20 cellular contexts compared by ENCODE assay signal in genomic region chr13:105997436-105998232, GRCh38.
DNase-seq lines count a peak whose midpoint lies in the region; ATAC-seq, FAIRE-seq and TF ChIP-seq lines count a peak whose summit lies in the region.
"Had no signal": no experiment of that assay in that cellular context is flagged by ENCODE, and none has a peak within 500 bp of the region (broad histone marks: within the 10 kb centered on the region; RNA-seq: fewer than 3 reads in every experiment).

No MANE protein-coding gene starts in this region.

- no peaks in the 10 kb centered on the region for H4K20me1 ChIP-seq in HepG2 (ENCODE audit: insufficient read depth, low read length)
- no peaks in the 10 kb centered on the region for H4K20me1 ChIP-seq in Karpas-422 (ENCODE audit: insufficient read depth, low read depth, low read length)

- no peak overlapping the region for H4K91ac ChIP-seq in trophoblast cell (ENCODE audit: low read depth, low read length)

- H3K27me3 ChIP-seq in trophoblast cell (ENCODE audit: insufficient read depth, low read length): no peaks in the 10 kb centered on the region
- H3K27me3 ChIP-seq in HepG2 (ENCODE audit: control insufficient read depth in 1 of 2, insufficient read depth in 2 of 2, low read length in 2 of 2): no peaks in the 10 kb centered on the region
- H3K27me3 ChIP-seq in Karpas-422 (ENCODE audit: low read length): no peaks in the 10 kb centered on the region
- H3K27me3 ChIP-seq: heart left ventricle, uterus had no signal

- H2BK120ac ChIP-seq in trophoblast cell (ENCODE audit: insufficient read depth, low read length, poor library complexity): no peak overlapping the region

- no TSS peak for BruUV-seq in HepG2 (replicated peaks; lab: Mats Ljungman, UMichigan)

- intact Hi-C loops in HepG2 (cut with micrococcal nuclease; ENCODE audit: unreplicated experiment): no loop called here

- H2AK5ac ChIP-seq in trophoblast cell (ENCODE audit: low read length): no peak overlapping the region

- no CpG with 5 or more reads among the region's 23 CpGs for WGBS in trophoblast cell (ENCODE audit: extremely low coverage, insufficient coverage, insufficient read length)
- 56% methylated on average over 17 of the region's 23 CpGs for WGBS in HepG2 (ENCODE audit: low lambda C conversion rate)

- no peak overlapping the region for H3K14ac ChIP-seq in trophoblast cell (ENCODE audit: low read length)

- H3K79me1 ChIP-seq in trophoblast cell (ENCODE audit: low read length): no peaks in the 10 kb centered on the region

- ATAC-seq in GM21717 (IDR thresholded peaks at IDR 0.05; ENCODE audit: unreplicated experiment) (no peak), HepG2 (no peak)
- ATAC-seq: GM12878, HCT116, left ventricle myocardium superior, mucosa of descending colon, T-cell had no signal

- H3K4me1 ChIP-seq in trophoblast cell (ENCODE audit: control insufficient read depth in 1 of 2, insufficient read depth in 2 of 2, low read length in 2 of 2): no peaks in the 10 kb centered on the region
- no peaks in the 10 kb centered on the region for H3K4me1 ChIP-seq in HepG2 (ENCODE audit: insufficient read depth, low read length)
- H3K4me1 ChIP-seq in Karpas-422 (ENCODE audit: low read length): no peaks in the 10 kb centered on the region
- H3K4me1 ChIP-seq: heart left ventricle, uterus had no signal

- no peak overlapping the region for H3K23ac ChIP-seq in trophoblast cell (ENCODE audit: low read length)

- H3K27ac ChIP-seq in trophoblast cell (ENCODE audit: low read depth, low read length) (no peak overlapping the region), HepG2 (ENCODE audit: extremely low read length, insufficient read depth, low read length) (no peak overlapping the region), Karpas-422 (ENCODE audit: low read length) (no peak overlapping the region)
- H3K27ac ChIP-seq: heart left ventricle, uterus had no signal

- no peak overlapping the region for H4K8ac ChIP-seq in trophoblast cell (ENCODE audit: low read depth, low read length)

- POLR2A ChIA-PET in HepG2 (lab: Yijun Ruan, JAX): no interaction called here

- H3K79me2 ChIP-seq in trophoblast cell (ENCODE audit: control insufficient read depth, insufficient read depth, low read length, poor library complexity) (no peaks in the 10 kb centered on the region), HepG2 (ENCODE audit: insufficient read depth, low read length) (no peaks in the 10 kb centered on the region), Karpas-422 (ENCODE audit: low read length) (no peaks in the 10 kb centered on the region)

- no peak overlapping the region for H2BK5ac ChIP-seq in trophoblast cell (ENCODE audit: low read depth, low read length, poor library complexity)

- TF ChIP-seq CTCF in fibroblast of pulmonary artery (IDR thresholded peaks at IDR 0.05; ENCODE audit: low read length, missing control alignments) (no peak), HepG2 (CRISPR knock-in tag; IDR thresholded peaks at IDR 0.05) (no peak)

- TF ChIP-seq EP300 in HepG2 (IDR thresholded peaks at IDR 0.05; ENCODE audit: low read depth in 2 of 2, low read length in 2 of 2): no peak
- no peak for TF ChIP-seq EP300 in HepG2 (CRISPR knock-in tag; IDR thresholded peaks at IDR 0.05; ENCODE audit: borderline replicate concordance)

- H2BK12ac ChIP-seq in trophoblast cell (ENCODE audit: low read length): no peak overlapping the region

- no peaks in the 10 kb centered on the region for H3K9me2 ChIP-seq in Karpas-422 (replicated peaks; ENCODE audit: insufficient read depth, low read length)

- no peak overlapping the region for H3K4me2 ChIP-seq in trophoblast cell (ENCODE audit: low read length)
- no peak overlapping the region for H3K4me2 ChIP-seq in HepG2 (ENCODE audit: low read depth, low read length)
- H3K4me2 ChIP-seq in Karpas-422 (ENCODE audit: low read depth, low read length, poor library complexity, severe bottlenecking): no peak overlapping the region

- no peak overlapping the region for H3K4ac ChIP-seq in trophoblast cell (ENCODE audit: low read depth, low read length)

- H2AFZ ChIP-seq in trophoblast cell (ENCODE audit: insufficient read depth, low read length, poor library complexity) (no peak overlapping the region), HepG2 (ENCODE audit: low read length) (no peak overlapping the region), Karpas-422 (ENCODE audit: low read length) (no peak overlapping the region)

- CTCF ChIA-PET in HepG2 (lab: Yijun Ruan, JAX; ENCODE audit: low intra/inter-chr PET ratio, low total read pairs): no interaction called here

- TF ChIP-seq RAD21 in HepG2 (CRISPR knock-in tag; IDR thresholded peaks at IDR 0.05): no peak

- H3K4me3 ChIP-seq in fibroblast of pulmonary artery (replicated peaks; ENCODE audit: low read depth, low read length) (no peak overlapping the region), trophoblast cell (ENCODE audit: low read depth, low read length) (no peak overlapping the region), HepG2 (replicated peaks in 1 of 3; ENCODE audit: insufficient read depth in 1 of 3, low read depth in 2 of 3, low read length in 3 of 3) (no peak overlapping the region), Karpas-422 (ENCODE audit: low read length) (no peak overlapping the region)
- H3K4me3 ChIP-seq: GM12878, heart left ventricle, mucosa of descending colon, uterus had no signal

- H3K36me3 ChIP-seq in trophoblast cell (ENCODE audit: control insufficient read depth in 1 of 2, insufficient read depth in 2 of 2, low read length in 2 of 2) (no peaks in the 10 kb centered on the region), HepG2 (replicated peaks in 1 of 2; ENCODE audit: control insufficient read depth in 1 of 2, insufficient read depth in 2 of 2, low read length in 2 of 2) (no peaks in the 10 kb centered on the region), Karpas-422 (ENCODE audit: insufficient read depth, low read length) (no peaks in the 10 kb centered on the region)
- H3K36me3 ChIP-seq: heart left ventricle, uterus had no signal

- H3K18ac ChIP-seq in trophoblast cell (ENCODE audit: low read length): no peak overlapping the region

- in situ Hi-C loops in HepG2 (cut with HindIII; ENCODE audit: extremely low pct_ligation_motif_present, low pct_unique_long_range_greater_than_20kb): no loop called here
- in situ Hi-C loops in ACHN (cut with HindIII; ENCODE audit: low pct_ligation_motif_present, low pct_unique_long_range_greater_than_20kb, low sequenced_read_pairs): no loop called here

- H3K9ac ChIP-seq in trophoblast cell (ENCODE audit: low read length): no peak overlapping the region
- H3K9ac ChIP-seq in HepG2 (ENCODE audit: insufficient read depth, low read depth, low read length): no peak overlapping the region
- no peak overlapping the region for H3K9ac ChIP-seq in Karpas-422 (ENCODE audit: low read length)

- H3K9me3 ChIP-seq in trophoblast cell (ENCODE audit: insufficient read depth, low read depth, low read length) (no peaks in the 10 kb centered on the region), HepG2 (ENCODE audit: low read length) (no peaks in the 10 kb centered on the region; the same call in 1 of the 2 replicates), Karpas-422 (ENCODE audit: low read length) (peaks cover 11% of the 10 kb centered on the region)
- H3K9me3 ChIP-seq: mucosa of descending colon, uterus had no signal

- no peak overlapping the region for H4K12ac ChIP-seq in trophoblast cell (ENCODE audit: low read depth, low read length)

- FAIRE-seq in HepG2 (lab: Jason Lieb, UNC): no peak
- FAIRE-seq: GM12878 had no signal

- DNase-seq in AG20443 (ENCODE audit: low spot score) (peak; percentile 47), NCI-H82 (lab: John Stamatoyannopoulos, UW) (peak; percentile 81), fibroblast of pulmonary artery (ENCODE audit: low read depth) (peak; percentile 34), trophoblast cell (peak; percentile 8 to 45), HepG2 (ENCODE audit: low spot score) (no peak), Karpas-422 (no peak), ACHN (no peak)
- DNase-seq: activated CD4-positive, alpha-beta T cell treated with anti-CD3 and anti-CD28 coated beads for 4 hours; CD4-positive, CD25-positive, alpha-beta regulatory T cell; GF-D8; heart left ventricle; left ventricle myocardium superior; mucosa of descending colon; NCI-H2107; SHP77; T-cell; uterus had no signal

- no peak for TF ChIP-seq POLR2A in HepG2 (IDR thresholded peaks at IDR 0.05; ENCODE audit: insufficient read depth in 1 of 2, low read depth in 2 of 2, low read length in 2 of 2)

TF ChIP-seq in HepG2, 621 proteins besides CTCF, POLR2A, EP300 and RAD21:
- no peak for TF ChIP-seq ZZZ3 (CRISPR knock-in tag; IDR thresholded peaks at IDR 0.05; ENCODE audit: borderline replicate concordance)
- TF ChIP-seq ZNF296 (CRISPR knock-in tag; conservative IDR thresholded peaks at IDR 0.05): no peak
- TF ChIP-seq HNRNPLL (IDR thresholded peaks at IDR 0.05; ENCODE audit: low read depth, low read length, poor library complexity, severe bottlenecking): no peak
- no peak for TF ChIP-seq SATB2 (CRISPR knock-in tag; IDR thresholded peaks at IDR 0.05)
- TF ChIP-seq GMEB1 (CRISPR knock-in tag; IDR thresholded peaks at IDR 0.05; ENCODE audit: borderline replicate concordance): no peak
- no peak for TF ChIP-seq JUND (CRISPR knock-in tag; IDR thresholded peaks at IDR 0.05)
- TF ChIP-seq ZNF143 (CRISPR knock-in tag; IDR thresholded peaks at IDR 0.05): no peak
- TF ChIP-seq PRMT3 (CRISPR knock-in tag; IDR thresholded peaks at IDR 0.05; ENCODE audit: borderline replicate concordance, low read depth): no peak
- TF ChIP-seq SP5 (CRISPR knock-in tag; IDR thresholded peaks at IDR 0.05; ENCODE audit: borderline replicate concordance, low read depth): no peak
- TF ChIP-seq ZFP1 (CRISPR knock-in tag; IDR thresholded peaks at IDR 0.05): no peak
- TF ChIP-seq JARID2 (CRISPR knock-in tag; IDR thresholded peaks at IDR 0.05; ENCODE audit: insufficient replicate concordance): no peak

Comparison
In these comparisons a context has a peak if more than half of its experiments do, and no peak if none do; other contexts are left out.
1. DNase-seq: peak in AG20443 (single experiment), NCI-H82 (single experiment), fibroblast of pulmonary artery (single experiment) and trophoblast cell (2 of 2); none in HepG2 (single experiment), Karpas-422 (single experiment) and ACHN (single experiment).